Comparison of ENCODE assay signal across 1 cellular context in the genomic region with DNA sequence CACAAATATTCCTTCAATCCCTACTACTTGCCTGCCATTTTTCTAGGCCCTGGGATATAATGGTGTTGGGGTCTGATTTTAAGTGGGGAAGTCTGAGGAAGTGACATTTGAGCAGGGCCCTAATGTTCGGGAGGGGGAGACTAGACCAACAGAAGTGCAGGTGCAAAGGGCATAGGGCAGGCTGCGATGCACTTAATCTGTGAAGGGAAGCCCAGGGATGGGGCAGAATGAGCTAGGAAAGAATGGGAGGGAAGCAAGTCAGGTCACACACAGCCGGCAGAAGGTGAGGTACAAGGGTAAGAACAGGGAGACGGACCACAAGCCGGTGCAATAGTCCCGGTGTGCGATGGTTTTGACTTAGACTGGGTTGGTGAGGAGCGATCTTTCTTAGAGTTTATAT.
TF ChIP-seq lines count a peak whose summit lies in the region.

No MANE protein-coding gene starts in this region.

TF ChIP-seq in HepG2, 621 proteins besides CTCF, POLR2A, EP300 and RAD21 (continued from another document and continues in another):
- TF ChIP-seq, protein P1, sequence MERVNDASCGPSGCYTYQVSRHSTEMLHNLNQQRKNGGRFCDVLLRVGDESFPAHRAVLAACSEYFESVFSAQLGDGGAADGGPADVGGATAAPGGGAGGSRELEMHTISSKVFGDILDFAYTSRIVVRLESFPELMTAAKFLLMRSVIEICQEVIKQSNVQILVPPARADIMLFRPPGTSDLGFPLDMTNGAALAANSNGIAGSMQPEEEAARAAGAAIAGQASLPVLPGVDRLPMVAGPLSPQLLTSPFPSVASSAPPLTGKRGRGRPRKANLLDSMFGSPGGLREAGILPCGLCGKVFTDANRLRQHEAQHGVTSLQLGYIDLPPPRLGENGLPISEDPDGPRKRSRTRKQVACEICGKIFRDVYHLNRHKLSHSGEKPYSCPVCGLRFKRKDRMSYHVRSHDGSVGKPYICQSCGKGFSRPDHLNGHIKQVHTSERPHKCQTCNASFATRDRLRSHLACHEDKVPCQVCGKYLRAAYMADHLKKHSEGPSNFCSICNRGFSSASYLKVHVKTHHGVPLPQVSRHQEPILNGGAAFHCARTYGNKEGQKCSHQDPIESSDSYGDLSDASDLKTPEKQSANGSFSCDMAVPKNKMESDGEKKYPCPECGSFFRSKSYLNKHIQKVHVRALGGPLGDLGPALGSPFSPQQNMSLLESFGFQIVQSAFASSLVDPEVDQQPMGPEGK (CRISPR knock-in tag; IDR thresholded peaks at IDR 0.05) = peak; percentile 24; the same call in 1 of the 2 replicates
- no peak for TF ChIP-seq STAG1 (CRISPR knock-in tag; IDR thresholded peaks at IDR 0.05)
- TF ChIP-seq NFE2L1 (CRISPR knock-in tag; IDR thresholded peaks at IDR 0.05; ENCODE audit: borderline replicate concordance) = no peak
- no peak for TF ChIP-seq CBX2 (IDR thresholded peaks at IDR 0.05; ENCODE audit: low read depth, low read length)
- no peak for TF ChIP-seq CBX2 (CRISPR knock-in tag; IDR thresholded peaks at IDR 0.05; ENCODE audit: low read depth)
- TF ChIP-seq HOXA3 (CRISPR knock-in tag; IDR thresholded peaks at IDR 0.05) = no peak
- TF ChIP-seq KDM5B (CRISPR knock-in tag; IDR thresholded peaks at IDR 0.05; ENCODE audit: borderline replicate concordance) = no peak
- TF ChIP-seq NBN (conservative IDR thresholded peaks at IDR 0.05) = no peak
- no peak for TF ChIP-seq ZFP1 (CRISPR knock-in tag; IDR thresholded peaks at IDR 0.05)
- TF ChIP-seq, protein P2, sequence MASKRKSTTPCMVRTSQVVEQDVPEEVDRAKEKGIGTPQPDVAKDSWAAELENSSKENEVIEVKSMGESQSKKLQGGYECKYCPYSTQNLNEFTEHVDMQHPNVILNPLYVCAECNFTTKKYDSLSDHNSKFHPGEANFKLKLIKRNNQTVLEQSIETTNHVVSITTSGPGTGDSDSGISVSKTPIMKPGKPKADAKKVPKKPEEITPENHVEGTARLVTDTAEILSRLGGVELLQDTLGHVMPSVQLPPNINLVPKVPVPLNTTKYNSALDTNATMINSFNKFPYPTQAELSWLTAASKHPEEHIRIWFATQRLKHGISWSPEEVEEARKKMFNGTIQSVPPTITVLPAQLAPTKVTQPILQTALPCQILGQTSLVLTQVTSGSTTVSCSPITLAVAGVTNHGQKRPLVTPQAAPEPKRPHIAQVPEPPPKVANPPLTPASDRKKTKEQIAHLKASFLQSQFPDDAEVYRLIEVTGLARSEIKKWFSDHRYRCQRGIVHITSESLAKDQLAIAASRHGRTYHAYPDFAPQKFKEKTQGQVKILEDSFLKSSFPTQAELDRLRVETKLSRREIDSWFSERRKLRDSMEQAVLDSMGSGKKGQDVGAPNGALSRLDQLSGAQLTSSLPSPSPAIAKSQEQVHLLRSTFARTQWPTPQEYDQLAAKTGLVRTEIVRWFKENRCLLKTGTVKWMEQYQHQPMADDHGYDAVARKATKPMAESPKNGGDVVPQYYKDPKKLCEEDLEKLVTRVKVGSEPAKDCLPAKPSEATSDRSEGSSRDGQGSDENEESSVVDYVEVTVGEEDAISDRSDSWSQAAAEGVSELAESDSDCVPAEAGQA (IDR thresholded peaks at IDR 0.05; ENCODE audit: low read depth) = no peak
- TF ChIP-seq, protein P2 (CRISPR knock-in tag; IDR thresholded peaks at IDR 0.05; ENCODE audit: borderline replicate concordance) = no peak
- no peak for TF ChIP-seq CSRNP1 (CRISPR knock-in tag; IDR thresholded peaks at IDR 0.05)
- TF ChIP-seq MIER3 (CRISPR knock-in tag; IDR thresholded peaks at IDR 0.05; ENCODE audit: borderline replicate concordance) = no peak
- no peak for TF ChIP-seq IKZF1 (IDR thresholded peaks at IDR 0.05)
- TF ChIP-seq REPIN1 (CRISPR knock-in tag; IDR thresholded peaks at IDR 0.05; ENCODE audit: borderline replicate concordance, low read depth) = no peak
- no peak for TF ChIP-seq E2F2 (CRISPR knock-in tag; IDR thresholded peaks at IDR 0.05; ENCODE audit: borderline replicate concordance)
- TF ChIP-seq, protein P3, sequence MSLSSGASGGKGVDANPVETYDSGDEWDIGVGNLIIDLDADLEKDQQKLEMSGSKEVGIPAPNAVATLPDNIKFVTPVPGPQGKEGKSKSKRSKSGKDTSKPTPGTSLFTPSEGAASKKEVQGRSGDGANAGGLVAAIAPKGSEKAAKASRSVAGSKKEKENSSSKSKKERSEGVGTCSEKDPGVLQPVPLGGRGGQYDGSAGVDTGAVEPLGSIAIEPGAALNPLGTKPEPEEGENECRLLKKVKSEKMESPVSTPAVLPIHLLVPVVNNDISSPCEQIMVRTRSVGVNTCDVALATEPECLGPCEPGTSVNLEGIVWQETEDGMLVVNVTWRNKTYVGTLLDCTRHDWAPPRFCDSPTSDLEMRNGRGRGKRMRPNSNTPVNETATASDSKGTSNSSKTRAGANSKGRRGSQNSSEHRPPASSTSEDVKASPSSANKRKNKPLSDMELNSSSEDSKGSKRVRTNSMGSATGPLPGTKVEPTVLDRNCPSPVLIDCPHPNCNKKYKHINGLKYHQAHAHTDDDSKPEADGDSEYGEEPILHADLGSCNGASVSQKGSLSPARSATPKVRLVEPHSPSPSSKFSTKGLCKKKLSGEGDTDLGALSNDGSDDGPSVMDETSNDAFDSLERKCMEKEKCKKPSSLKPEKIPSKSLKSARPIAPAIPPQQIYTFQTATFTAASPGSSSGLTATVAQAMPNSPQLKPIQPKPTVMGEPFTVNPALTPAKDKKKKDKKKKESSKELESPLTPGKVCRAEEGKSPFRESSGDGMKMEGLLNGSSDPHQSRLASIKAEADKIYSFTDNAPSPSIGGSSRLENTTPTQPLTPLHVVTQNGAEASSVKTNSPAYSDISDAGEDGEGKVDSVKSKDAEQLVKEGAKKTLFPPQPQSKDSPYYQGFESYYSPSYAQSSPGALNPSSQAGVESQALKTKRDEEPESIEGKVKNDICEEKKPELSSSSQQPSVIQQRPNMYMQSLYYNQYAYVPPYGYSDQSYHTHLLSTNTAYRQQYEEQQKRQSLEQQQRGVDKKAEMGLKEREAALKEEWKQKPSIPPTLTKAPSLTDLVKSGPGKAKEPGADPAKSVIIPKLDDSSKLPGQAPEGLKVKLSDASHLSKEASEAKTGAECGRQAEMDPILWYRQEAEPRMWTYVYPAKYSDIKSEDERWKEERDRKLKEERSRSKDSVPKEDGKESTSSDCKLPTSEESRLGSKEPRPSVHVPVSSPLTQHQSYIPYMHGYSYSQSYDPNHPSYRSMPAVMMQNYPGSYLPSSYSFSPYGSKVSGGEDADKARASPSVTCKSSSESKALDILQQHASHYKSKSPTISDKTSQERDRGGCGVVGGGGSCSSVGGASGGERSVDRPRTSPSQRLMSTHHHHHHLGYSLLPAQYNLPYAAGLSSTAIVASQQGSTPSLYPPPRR (CRISPR knock-in tag; IDR thresholded peaks at IDR 0.05; ENCODE audit: borderline replicate concordance) = 0 out of 2 replicates have a peak, but pooled peaks have one; percentile 19
- TF ChIP-seq ZNF570 (CRISPR knock-in tag; IDR thresholded peaks at IDR 0.05; ENCODE audit: borderline replicate concordance) = no peak
- no peak for TF ChIP-seq DPF2 (CRISPR knock-in tag; IDR thresholded peaks at IDR 0.05; ENCODE audit: borderline replicate concordance, low read depth)
- no peak for TF ChIP-seq ZNF10 (CRISPR knock-in tag; IDR thresholded peaks at IDR 0.05; ENCODE audit: borderline replicate concordance, low read depth)
- no peak for TF ChIP-seq DR1 (CRISPR knock-in tag; IDR thresholded peaks at IDR 0.05)
- no peak for TF ChIP-seq ATAD3A (CRISPR knock-in tag; IDR thresholded peaks at IDR 0.05)
- no peak for TF ChIP-seq ZNF558 (CRISPR knock-in tag; IDR thresholded peaks at IDR 0.05; ENCODE audit: borderline replicate concordance)
- TF ChIP-seq, protein P4, sequence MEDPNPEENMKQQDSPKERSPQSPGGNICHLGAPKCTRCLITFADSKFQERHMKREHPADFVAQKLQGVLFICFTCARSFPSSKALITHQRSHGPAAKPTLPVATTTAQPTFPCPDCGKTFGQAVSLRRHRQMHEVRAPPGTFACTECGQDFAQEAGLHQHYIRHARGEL (CRISPR knock-in tag; IDR thresholded peaks at IDR 0.05) = no peak
- TF ChIP-seq FOXK1 (CRISPR knock-in tag; IDR thresholded peaks at IDR 0.05; ENCODE audit: borderline replicate concordance, low read depth) = no peak
- no peak for TF ChIP-seq GATAD1 (CRISPR knock-in tag; IDR thresholded peaks at IDR 0.05)
- TF ChIP-seq ZFX (CRISPR knock-in tag; IDR thresholded peaks at IDR 0.05; ENCODE audit: low read depth) = peak; percentile 40; the same call in 1 of the 2 replicates
- TF ChIP-seq PAX8 (CRISPR knock-in tag; IDR thresholded peaks at IDR 0.05; ENCODE audit: borderline replicate concordance) = no peak
- no peak for TF ChIP-seq ZNF280D (CRISPR knock-in tag; IDR thresholded peaks at IDR 0.05)
- TF ChIP-seq, protein P5, sequence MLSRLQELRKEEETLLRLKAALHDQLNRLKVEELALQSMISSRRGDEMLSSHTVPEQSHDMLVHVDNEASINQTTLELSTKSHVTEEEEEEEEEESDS (CRISPR knock-in tag; IDR thresholded peaks at IDR 0.05; ENCODE audit: borderline replicate concordance) = no peak
- TF ChIP-seq MAF1 (CRISPR knock-in tag; IDR thresholded peaks at IDR 0.05; ENCODE audit: borderline replicate concordance) = no peak
- no peak for TF ChIP-seq ZNF34 (CRISPR knock-in tag; IDR thresholded peaks at IDR 0.05; ENCODE audit: borderline replicate concordance)
